Comparison of ENCODE assay signal across 8 cellular contexts in genomic region chr10:87817873-87818504, GRCh38. TPM values are rescaled to one million over a fixed set of nuclear protein-coding genes. Genes with fewer than 3 reads are reported as not detected.
DNase-seq lines count a peak whose midpoint lies in the region; ATAC-seq, FAIRE-seq and TF ChIP-seq lines count a peak whose summit lies in the region.

ATAD1 (minus strand) TSS chr10:87818226; CDS start chr10:87814599, 3,627 bp downstream.

- CTCF ChIA-PET in A673 (lab: Charles Lee), result no interaction called here

- no peaks in the 10 kb centered on the region for H3K9me3 Mint-ChIP-seq in immature natural killer cell

- DNase-seq in A673 (ENCODE audit: low spot score), result peak; percentile 93
- peak; percentile 56 for DNase-seq in NCI-H2171 (lab: John Stamatoyannopoulos, UW)
- DNase-seq in bronchial epithelial cell (ENCODE audit: low read depth), result peak; percentile 81
- DNase-seq in immature natural killer cell, result peak; percentile 87 to 88 (median 87)
- peak; percentile 80 to 81 for DNase-seq in stimulated activated CD4-positive, alpha-beta T cell treated with anti-CD3 and anti-CD28 coated beads, Interleukin-12 subunit alpha, Interleukin-12 subunit beta, amount 100 ng/mL, for 24 hours (ENCODE audit: low read depth in 2 of 2)

- ATAC-seq in GM18858 (IDR thresholded peaks at IDR 0.05; ENCODE audit: unreplicated experiment), result peak; percentile 60
- peak; percentile 72 for ATAC-seq in HG03097 (IDR thresholded peaks at IDR 0.05; ENCODE audit: low FRiP score, unreplicated experiment)

- H3K27ac Mint-ChIP-seq in immature natural killer cell, result peak within 1 kb of the TSS; percentile 82 to 96 (median 94)

- intact Hi-C loops in A673 (cut with micrococcal nuclease; ENCODE audit: unreplicated experiment), result no loop called here

- peak within 1 kb of the TSS; percentile 77 for H3K27ac ChIP-seq in A673 (ENCODE audit: low read depth, low read length, poor library complexity, severe bottlenecking)

- peaks cover 0 to under 1% (median 0%) of the 10 kb centered on the region in 3 donors for H3K36me3 Mint-ChIP-seq in immature natural killer cell

- no peak for FAIRE-seq in bronchial epithelial cell (lab: Jason Lieb, UNC)

- peaks cover 17% of the 10 kb centered on the region for H3K4me1 ChIP-seq in A673 (ENCODE audit: insufficient read depth, low read length, poor library complexity, severe bottlenecking)

- H3K9me3 ChIP-seq in A673 (ENCODE audit: low read depth, low read length, poor library complexity, severe bottlenecking), result no peaks in the 10 kb centered on the region

- peak; percentile 35 for TF ChIP-seq CTCF in A673 (conservative IDR thresholded peaks at IDR 0.05; ENCODE audit: low read depth, low read length)
- TF ChIP-seq CTCF in WI38 (IDR thresholded peaks at IDR 0.05; ENCODE audit: low read depth, low read length), result no peak
- TF ChIP-seq CTCF in bronchial epithelial cell (IDR thresholded peaks at IDR 0.05; ENCODE audit: insufficient read depth, low read length, severe bottlenecking), result peak; percentile 43

- peaks cover 44 to 58% of the 10 kb centered on the region in 2 donors for H3K4me1 Mint-ChIP-seq in immature natural killer cell

- H3K4me3 Mint-ChIP-seq in immature natural killer cell, result peak within 1 kb of the TSS; percentile 87 to 99 (median 96)

- H3K4me3 ChIP-seq in A673 (ENCODE audit: low read depth, low read length, poor library complexity, severe bottlenecking) (peak within 1 kb of the TSS; percentile 77), WI38 (ENCODE audit: low read depth, low read length) (peak within 1 kb of the TSS; percentile 86), bronchial epithelial cell (ENCODE audit: low read depth, low read length) (peak within 1 kb of the TSS; percentile 48)

- POLR2A ChIA-PET in A673 (lab: Charles Lee; ENCODE audit: low non-redundant PET), result no interaction called here

- H3K36me3 ChIP-seq in A673 (ENCODE audit: insufficient read depth, low read length, poor library complexity, severe bottlenecking) (peaks cover 14% of the 10 kb centered on the region), bronchial epithelial cell (ENCODE audit: control insufficient read depth, insufficient read depth, low read length) (no peaks in the 10 kb centered on the region)

- H3K27me3 ChIP-seq in A673 (replicated peaks; ENCODE audit: insufficient read depth, low read depth, low read length, poor library complexity) (no peaks in the 10 kb centered on the region), bronchial epithelial cell (ENCODE audit: control insufficient read depth, insufficient read depth, low read length) (no peaks in the 10 kb centered on the region)

- H3K27me3 Mint-ChIP-seq in immature natural killer cell (ENCODE audit: low read depth in 3 of 3), result peaks cover 4 to 13% (median 4%) of the 10 kb centered on the region in 3 donors

- no TSS peak for BruUV-seq in A673 (replicated peaks; lab: Mats Ljungman, UMichigan)

RNA-seq across cellular contexts. Expression of gene ATAD1, which starts in this region (rescaled TPM):
- total RNA-seq in A673 (2021) (48.6 and 51.6 TPM in 2 replicates), bronchial epithelial cell (63.0 and 73.7 TPM in 2 replicates)
- polyA plus RNA-seq in immature natural killer cell, result 10 to 100 TPM; 31.2 to 44.0 (median 42.1) TPM

Comparison
In these comparisons a context has a peak if more than half of its experiments do, and no peak if none do; other contexts are left out.
1. Peak in every context shown above with its lines: DNase-seq, ATAC-seq, H3K4me3 ChIP-seq and H3K27ac ChIP-seq.